8 cellular contexts compared by ENCODE assay signal in the genomic region with DNA sequence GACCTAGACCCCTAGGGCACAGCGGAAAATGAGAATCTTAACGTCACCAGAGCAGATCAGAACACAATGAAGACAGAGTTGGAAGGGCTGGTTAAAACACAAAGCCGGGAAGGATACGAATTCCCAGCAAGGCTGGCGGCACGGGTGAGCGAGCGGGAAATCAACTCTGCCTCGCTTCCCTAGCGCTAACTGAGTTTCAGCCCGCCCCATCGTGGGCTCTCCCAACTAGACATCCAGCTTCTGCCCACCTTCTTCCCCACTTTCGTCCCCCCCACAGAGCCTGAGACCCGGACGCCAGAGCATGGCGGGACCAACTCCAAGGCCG. TPM values are rescaled to one million over a fixed set of nuclear protein-coding genes. Genes with fewer than 3 reads are reported as not detected.
DNase-seq lines count a peak whose midpoint lies in the region; ATAC-seq, FAIRE-seq and TF ChIP-seq lines count a peak whose summit lies in the region.

No MANE protein-coding gene starts in this region.

- H3K9me3 ChIP-seq in ascending aorta (peaks cover 0 to 9% of the 10 kb centered on the region in 2 donors), HepG2 (ENCODE audit: low read length) (peaks cover 15% of the 10 kb centered on the region), tibial nerve (peaks cover 0 to 16% (median 0%) of the 10 kb centered on the region in 4 donors)

- no peak for TF ChIP-seq RAD21 in HepG2 (CRISPR knock-in tag; IDR thresholded peaks at IDR 0.05)

- WGBS in HepG2 (ENCODE audit: low lambda C conversion rate), result 0% methylated on average over 9 of the region's 17 CpGs
- whole genome bisulfite sequencing in tibial nerve, 2 donors, result 0 to 1% methylated on average over 17 of the region's 17 CpGs

- TF ChIP-seq EP300 in HepG2 (IDR thresholded peaks at IDR 0.05; ENCODE audit: low read depth in 2 of 2, low read length in 2 of 2) (no peak), HepG2 (CRISPR knock-in tag; IDR thresholded peaks at IDR 0.05; ENCODE audit: borderline replicate concordance) (no peak), tibial nerve (IDR thresholded peaks at IDR 0.05) (no peak)

- H2AFZ ChIP-seq in HepG2 (ENCODE audit: low read length), result no peak overlapping the region

- FAIRE-seq in HepG2 (lab: Jason Lieb, UNC), result no peak

- BruUV-seq in HepG2 (replicated peaks; lab: Mats Ljungman, UMichigan), result TSS peak; percentile 81

- H3K4me3 ChIP-seq in ascending aorta (peak overlapping the region; percentile 73 to 99), HepG2 (replicated peaks in 1 of 3; ENCODE audit: insufficient read depth in 1 of 3, low read depth in 2 of 3, low read length in 3 of 3) (peak overlapping the region; percentile 84 to 96 (median 89)), tibial nerve (peak overlapping the region; percentile 66 to 95 (median 81))

- no peak for TF ChIP-seq CTCF in ascending aorta (IDR thresholded peaks at IDR 0.05)
- TF ChIP-seq CTCF in HepG2 (CRISPR knock-in tag; IDR thresholded peaks at IDR 0.05), result no peak
- TF ChIP-seq CTCF in tibial nerve (IDR thresholded peaks at IDR 0.05), result no peak

- POLR2A ChIA-PET in HepG2 (lab: Yijun Ruan, JAX), result interaction anchor here (1.2 to 1.4 kb wide), 2 partner anchors 34 to 74 kb away, joined by 6 to 8 read pairs; partner anchors contain the start of gene KANSL2

- peaks cover 41% of the 10 kb centered on the region for H3K4me1 Mint-ChIP-seq in activated CD8-positive, alpha-beta memory T cell treated with anti-CD3 and anti-CD28 coated beads, Interleukin-2, amount 10 ng/mL, durations not matched to agents 7 days and 5 days

- CTCF ChIA-PET in activated CD8-positive, alpha-beta memory T cell treated with anti-CD3 and anti-CD28 coated beads, Interleukin-2, amount 10 ng/mL, durations not matched to agents 7 days and 5 days (lab: Charles Lee), result interaction anchor here (0.7 to 1.6 kb wide), 4 partner anchors 13 to 99 kb away, joined by 3 to 5 read pairs (median 4); no protein-coding TSS in a partner anchor
- CTCF ChIA-PET in HepG2 (lab: Yijun Ruan, JAX; ENCODE audit: low intra/inter-chr PET ratio, low total read pairs), result no interaction called here

- ATAC-seq in activated CD8-positive, alpha-beta memory T cell treated with anti-CD3 and anti-CD28 coated beads, Interleukin-2, amount 10 ng/mL, durations not matched to agents 7 days and 5 days, result no peak
- ATAC-seq in HepG2, result peak; percentile 48
- no peak for ATAC-seq in HG03439 (IDR thresholded peaks at IDR 0.05; ENCODE audit: unreplicated experiment)

- H3K9ac ChIP-seq in HepG2 (ENCODE audit: insufficient read depth, low read depth, low read length), result peak overlapping the region; percentile 98

- H3K36me3 ChIP-seq in ascending aorta (peaks cover 6 to 14% of the 10 kb centered on the region in 2 donors), HepG2 (replicated peaks in 1 of 2; ENCODE audit: control insufficient read depth in 1 of 2, insufficient read depth in 2 of 2, low read length in 2 of 2) (peaks cover 0 to 7% of the 10 kb centered on the region in 2 experiments; a peak in 3 of 5 replicates), tibial nerve (peaks cover 0 to 34% (median 9%) of the 10 kb centered on the region in 3 donors)

- peaks cover 45% of the 10 kb centered on the region for H3K79me2 ChIP-seq in HepG2 (ENCODE audit: insufficient read depth, low read length)

- H3K4me2 ChIP-seq in HepG2 (ENCODE audit: low read depth, low read length), result peak overlapping the region; percentile 81

- peaks cover 56% of the 10 kb centered on the region for H3K36me3 Mint-ChIP-seq in activated CD8-positive, alpha-beta memory T cell treated with anti-CD3 and anti-CD28 coated beads, Interleukin-2, amount 10 ng/mL, durations not matched to agents 7 days and 5 days

- DNase-seq in activated CD8-positive, alpha-beta memory T cell treated with anti-CD3 and anti-CD28 coated beads, Interleukin-2, amount 10 ng/mL, durations not matched to agents 7 days and 5 days, result no peak
- DNase-seq in activated CD8-positive, alpha-beta memory T cell treated with anti-CD3 and anti-CD28 coated beads for 24 hours, result no peak
- DNase-seq in ascending aorta (ENCODE audit: low spot score in 2 of 2) (no peak), HepG2 (ENCODE audit: low spot score) (no peak), tibial nerve (ENCODE audit: low spot score in 2 of 2) (no peak), dermis blood vessel endothelial cell (no peak), anterior cingulate cortex (lab: John Stamatoyannopoulos, UW) (no peak)

- H3K4me3 Mint-ChIP-seq in activated CD8-positive, alpha-beta memory T cell treated with anti-CD3 and anti-CD28 coated beads, Interleukin-2, amount 10 ng/mL, durations not matched to agents 7 days and 5 days, result peak overlapping the region; percentile 94

- intact Hi-C loops in ascending aorta (cut with DNase I), result loop anchor here (1.0 to 10.0 kb wide), 5 partner anchors 34 to 814 kb away; partner anchors contain the start of genes ADCY6, ARF3, KANSL2 and TUBA1C
- intact Hi-C loops in HepG2 (cut with micrococcal nuclease; ENCODE audit: unreplicated experiment), result loop anchor here (1.0 kb wide), 1 partner anchor 34 kb away; the partner anchor contains the start of gene KANSL2

- H3K4me1 ChIP-seq in ascending aorta (peaks cover 8 to 16% of the 10 kb centered on the region in 2 donors), HepG2 (ENCODE audit: insufficient read depth, low read length) (peaks cover 22% of the 10 kb centered on the region), tibial nerve (peaks cover 0 to 45% (median 25%) of the 10 kb centered on the region in 4 donors)

- H4K20me1 ChIP-seq in HepG2 (ENCODE audit: insufficient read depth, low read length), result peaks cover 19% of the 10 kb centered on the region

- in situ Hi-C loops in HepG2 (cut with HindIII; ENCODE audit: extremely low pct_ligation_motif_present, low pct_unique_long_range_greater_than_20kb), result no loop called here

- H3K9me3 Mint-ChIP-seq in activated CD8-positive, alpha-beta memory T cell treated with anti-CD3 and anti-CD28 coated beads, Interleukin-2, amount 10 ng/mL, durations not matched to agents 7 days and 5 days (ENCODE audit: low read depth), result peaks cover 7% of the 10 kb centered on the region

- peak overlapping the region; percentile 94 for H3K27ac Mint-ChIP-seq in activated CD8-positive, alpha-beta memory T cell treated with anti-CD3 and anti-CD28 coated beads, Interleukin-2, amount 10 ng/mL, durations not matched to agents 7 days and 5 days

- no peak for TF ChIP-seq POLR2A in HepG2 (IDR thresholded peaks at IDR 0.05; ENCODE audit: insufficient read depth in 1 of 2, low read depth in 2 of 2, low read length in 2 of 2)
- TF ChIP-seq POLR2A in tibial nerve (IDR thresholded peaks at IDR 0.05), result no peak

- peak overlapping the region; percentile 89 to 99 for H3K27ac ChIP-seq in ascending aorta
- peak overlapping the region; percentile 96 for H3K27ac ChIP-seq in HepG2 (ENCODE audit: extremely low read length, insufficient read depth, low read length)
- peak overlapping the region; percentile 94 to 99 (median 96) for H3K27ac ChIP-seq in tibial nerve

- no peaks in the 10 kb centered on the region for H3K27me3 ChIP-seq in ascending aorta
- H3K27me3 ChIP-seq in HepG2 (ENCODE audit: control insufficient read depth in 1 of 2, insufficient read depth in 2 of 2, low read length in 2 of 2), result peaks cover 0 to 4% of the 10 kb centered on the region in 2 experiments; a peak in 1 of 5 replicates
- H3K27me3 ChIP-seq in tibial nerve, result no peaks in the 10 kb centered on the region

- peaks cover 4% of the 10 kb centered on the region for H3K27me3 Mint-ChIP-seq in activated CD8-positive, alpha-beta memory T cell treated with anti-CD3 and anti-CD28 coated beads, Interleukin-2, amount 10 ng/mL, durations not matched to agents 7 days and 5 days

RNA-seq across cellular contexts. Expression of gene CCNT1, which starts 0.4 kb away (rescaled TPM):
- 10 to 100 TPM; 51.4 to 66.8 TPM for total RNA-seq in activated CD8-positive, alpha-beta memory T cell treated with anti-CD3 and anti-CD28 coated beads, Interleukin-2, amount 10 ng/mL, durations not matched to agents 7 days and 5 days
- total RNA-seq in ascending aorta (28.0 TPM), HepG2 (2016; rRNA removed; fragmentation: Illumina TruSeq; extraction: Trizol) (26.8 and 28.2 TPM in 2 replicates), tibial nerve (10 to 100 TPM; 21.3 to 32.1 (median 24.9) TPM), dermis blood vessel endothelial cell (25.9 and 28.3 TPM in 2 replicates)
- 1.8 and 2.3 TPM in 2 replicates for total RNA-seq in HepG2 (2016; cell fraction: cytosol; rRNA removed; fragmentation: Illumina TruSeq; extraction: Trizol; ENCODE audit: low read depth)
- total RNA-seq in HepG2 (2016; cell fraction: insoluble cytoplasmic fraction; rRNA removed; fragmentation: Illumina TruSeq; extraction: Trizol), result 26.7 and 27.8 TPM in 2 replicates
- 7.3 and 8.1 TPM in 2 replicates for total RNA-seq in HepG2 (2016; cell fraction: membrane; rRNA removed; fragmentation: Illumina TruSeq; extraction: Trizol)
- 37.9 and 44.9 TPM in 2 replicates for total RNA-seq in HepG2 (2016; cell fraction: nucleus; rRNA removed; fragmentation: Illumina TruSeq; extraction: Trizol)
- polyA plus RNA-seq in HepG2 (2011; rRNA removed), result 15.3 and 18.0 TPM in 2 replicates
- polyA plus RNA-seq in HepG2 (2011; cell fraction: cytosol; rRNA removed), result 6.5 and 9.2 TPM in 2 replicates
- 22.2 and 26.3 TPM in 2 replicates for polyA plus RNA-seq in HepG2 (2011; cell fraction: nucleus; rRNA removed)
- polyA plus RNA-seq in HepG2 (2012), result 8.8 and 11.3 TPM in 2 replicates
- 0.57 and 0.90 TPM in 2 replicates for polyA plus RNA-seq in HepG2 (2016; cell fraction: cytosol; fragmentation: Illumina TruSeq; extraction: Trizol; ENCODE audit: low read depth)
- 6.8 and 7.5 TPM in 2 replicates for polyA plus RNA-seq in HepG2 (2016; cell fraction: insoluble cytoplasmic fraction; fragmentation: Illumina TruSeq; extraction: Trizol; ENCODE audit: low read depth)
- 1.6 and 2.0 TPM in 2 replicates for polyA plus RNA-seq in HepG2 (2016; cell fraction: membrane; fragmentation: Illumina TruSeq; extraction: Trizol; ENCODE audit: low read depth)
- 36.1 and 37.6 TPM in 2 replicates for polyA plus RNA-seq in HepG2 (2016; cell fraction: nucleus; fragmentation: Illumina TruSeq; extraction: Trizol; ENCODE audit: insufficient read depth, low read depth)
- 28.4 and 91.5 TPM in 2 replicates for polyA minus RNA-seq in HepG2 (2011; rRNA and poly(A)+ RNA removed; ENCODE audit: low replicate concordance)
- polyA minus RNA-seq in HepG2 (2011; cell fraction: cytosol; rRNA and poly(A)+ RNA removed), result 20.2 and 20.4 TPM in 2 replicates
- polyA minus RNA-seq in HepG2 (2011; cell fraction: nucleus; rRNA and poly(A)+ RNA removed), result 43.1 and 62.9 TPM in 2 replicates

RNA-seq across cellular contexts. Expression of gene KANSL2, which starts 34.1 kb away (rescaled TPM):
- 10 to 100 TPM; 56.6 to 57.7 TPM for total RNA-seq in activated CD8-positive, alpha-beta memory T cell treated with anti-CD3 and anti-CD28 coated beads, Interleukin-2, amount 10 ng/mL, durations not matched to agents 7 days and 5 days
- total RNA-seq in ascending aorta (30.1 TPM), HepG2 (2016; rRNA removed; fragmentation: Illumina TruSeq; extraction: Trizol) (40.1 and 41.3 TPM in 2 replicates), tibial nerve (100 to 1,000 TPM in 1 of 4 donors, 10 to 100 TPM in 3; 58.4 to 101 (median 69.4) TPM), dermis blood vessel endothelial cell (55.8 and 63.0 TPM in 2 replicates)
- total RNA-seq in HepG2 (2016; cell fraction: cytosol; rRNA removed; fragmentation: Illumina TruSeq; extraction: Trizol; ENCODE audit: low read depth), result 11.6 and 13.1 TPM in 2 replicates
- 39.5 and 40.8 TPM in 2 replicates for total RNA-seq in HepG2 (2016; cell fraction: insoluble cytoplasmic fraction; rRNA removed; fragmentation: Illumina TruSeq; extraction: Trizol)
- 20.4 and 20.6 TPM in 2 replicates for total RNA-seq in HepG2 (2016; cell fraction: membrane; rRNA removed; fragmentation: Illumina TruSeq; extraction: Trizol)
- total RNA-seq in HepG2 (2016; cell fraction: nucleus; rRNA removed; fragmentation: Illumina TruSeq; extraction: Trizol), result 49.1 and 56.8 TPM in 2 replicates
- 22.0 and 24.1 TPM in 2 replicates for polyA plus RNA-seq in HepG2 (2011; rRNA removed)
- polyA plus RNA-seq in HepG2 (2011; cell fraction: cytosol; rRNA removed), result 23.5 and 23.9 TPM in 2 replicates
- polyA plus RNA-seq in HepG2 (2011; cell fraction: nucleus; rRNA removed), result 38.4 and 46.5 TPM in 2 replicates
- polyA plus RNA-seq in HepG2 (2012), result 17.0 and 17.6 TPM in 2 replicates
- 4.1 and 5.1 TPM in 2 replicates for polyA plus RNA-seq in HepG2 (2016; cell fraction: cytosol; fragmentation: Illumina TruSeq; extraction: Trizol; ENCODE audit: low read depth)
- 26.9 and 31.9 TPM in 2 replicates for polyA plus RNA-seq in HepG2 (2016; cell fraction: insoluble cytoplasmic fraction; fragmentation: Illumina TruSeq; extraction: Trizol; ENCODE audit: low read depth)
- polyA plus RNA-seq in HepG2 (2016; cell fraction: membrane; fragmentation: Illumina TruSeq; extraction: Trizol; ENCODE audit: low read depth), result 6.4 and 6.7 TPM in 2 replicates
- 56.2 and 75.3 TPM in 2 replicates for polyA plus RNA-seq in HepG2 (2016; cell fraction: nucleus; fragmentation: Illumina TruSeq; extraction: Trizol; ENCODE audit: insufficient read depth, low read depth)
- 80.5 and 142 TPM in 2 replicates for polyA minus RNA-seq in HepG2 (2011; rRNA and poly(A)+ RNA removed; ENCODE audit: low replicate concordance)
- 21.1 and 21.6 TPM in 2 replicates for polyA minus RNA-seq in HepG2 (2011; cell fraction: cytosol; rRNA and poly(A)+ RNA removed)
- polyA minus RNA-seq in HepG2 (2011; cell fraction: nucleus; rRNA and poly(A)+ RNA removed), result 102 and 110 TPM in 2 replicates
